8 cellular contexts compared by ENCODE assay signal in the genomic region with DNA sequence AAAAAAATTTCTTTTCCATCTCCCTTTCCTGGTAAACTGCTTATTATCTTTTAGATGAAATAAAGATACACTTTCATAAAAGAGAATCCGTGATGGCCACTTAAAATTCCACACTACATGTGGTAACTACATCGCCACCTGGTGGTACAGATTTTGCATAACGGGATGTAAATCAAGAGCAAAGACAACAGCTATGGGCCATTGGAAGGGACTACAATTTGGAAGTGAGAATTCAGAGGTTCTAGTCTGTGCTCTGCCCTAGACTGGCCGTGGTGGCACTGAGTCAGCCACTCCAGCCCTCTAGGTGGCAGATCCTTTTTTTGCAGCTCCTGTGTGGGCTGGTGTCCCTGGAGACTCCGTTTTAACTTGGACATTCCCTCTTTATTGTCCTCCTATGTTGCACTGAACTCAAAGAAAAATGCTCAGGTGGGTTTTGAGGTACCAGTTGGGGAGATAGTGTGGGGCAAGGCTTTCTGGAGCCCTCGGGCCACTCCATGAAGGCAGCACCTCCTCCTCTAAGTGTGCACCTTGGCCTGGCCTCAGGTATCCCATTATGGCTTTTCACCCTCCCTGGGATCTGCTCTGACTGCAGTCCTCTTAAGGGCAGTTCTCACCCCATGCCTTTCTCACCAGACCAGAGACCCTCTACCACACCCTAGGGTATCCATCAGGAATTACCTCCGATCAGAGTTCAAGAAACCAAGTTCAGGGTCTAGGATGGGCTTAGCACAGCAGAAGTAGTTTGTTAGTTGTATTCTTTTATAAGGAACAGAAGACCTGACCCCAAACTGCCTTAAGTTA. TPM values are rescaled to one million over a fixed set of nuclear protein-coding genes. Genes with fewer than 3 reads are reported as not detected.
DNase-seq lines count a peak whose midpoint lies in the region; ATAC-seq and TF ChIP-seq lines count a peak whose summit lies in the region.

No MANE protein-coding gene starts in this region.

- H3K4me1 Mint-ChIP-seq in activated CD8-positive, alpha-beta memory T cell treated with anti-CD3 and anti-CD28 coated beads, Interleukin-2, amount 10 ng/mL, durations not matched to agents 7 days and 5 days: no peaks in the 10 kb centered on the region

- no peaks in the 10 kb centered on the region for H3K36me3 Mint-ChIP-seq in activated CD8-positive, alpha-beta memory T cell treated with anti-CD3 and anti-CD28 coated beads, Interleukin-2, amount 10 ng/mL, durations not matched to agents 7 days and 5 days

- no peak for TF ChIP-seq POLR2A in stomach (IDR thresholded peaks at IDR 0.05)

- ATAC-seq in activated CD8-positive, alpha-beta memory T cell treated with anti-CD3 and anti-CD28 coated beads, Interleukin-2, amount 10 ng/mL, durations not matched to agents 7 days and 5 days: peak; percentile 53
- no peak for ATAC-seq in HG02678 (IDR thresholded peaks at IDR 0.05; ENCODE audit: unreplicated experiment)

- 33 to 39% (median 35%) methylated on average over 7 of the region's 7 CpGs for WGBS in stomach, 5 donors

- no peak overlapping the region for H3K4me3 ChIP-seq in stomach

- TF ChIP-seq CTCF in stomach (IDR thresholded peaks at IDR 0.05): peak in 5 of 7 experiments; percentile 51 to 76 (median 63)

- H3K9me3 Mint-ChIP-seq in activated CD8-positive, alpha-beta memory T cell treated with anti-CD3 and anti-CD28 coated beads, Interleukin-2, amount 10 ng/mL, durations not matched to agents 7 days and 5 days (ENCODE audit: low read depth): no peaks in the 10 kb centered on the region

- TF ChIP-seq EP300 in stomach (IDR thresholded peaks at IDR 0.05): no peak

- H3K27me3 ChIP-seq in stomach: no peaks in the 10 kb centered on the region

- no peak overlapping the region for H3K4me3 Mint-ChIP-seq in activated CD8-positive, alpha-beta memory T cell treated with anti-CD3 and anti-CD28 coated beads, Interleukin-2, amount 10 ng/mL, durations not matched to agents 7 days and 5 days

- no peak overlapping the region for H3K27ac Mint-ChIP-seq in activated CD8-positive, alpha-beta memory T cell treated with anti-CD3 and anti-CD28 coated beads, Interleukin-2, amount 10 ng/mL, durations not matched to agents 7 days and 5 days

- intact Hi-C loops in stomach (cut with DNase I; ENCODE audit: low total_unique reads): loop anchor here (5.0 to 10.0 kb wide), 2 partner anchors 91 to 209 kb away; no protein-coding TSS in a partner anchor

- CTCF ChIA-PET in activated CD8-positive, alpha-beta memory T cell treated with anti-CD3 and anti-CD28 coated beads, Interleukin-2, amount 10 ng/mL, durations not matched to agents 7 days and 5 days (lab: Charles Lee): interaction anchor here (0.8 to 2.5 kb wide), 21 partner anchors 8 to 206 kb away, joined by 3 to 23 read pairs (median 4); no protein-coding TSS in a partner anchor

- H3K4me1 ChIP-seq in stomach: no peaks in the 10 kb centered on the region

- DNase-seq in GM04504 (ENCODE audit: low read depth): peak; percentile 55
- peak; percentile 72 for DNase-seq in HT-29 (ENCODE audit: low spot score)
- peak; percentile 85 to 97 for DNase-seq in NOMO-1 (lab: John Stamatoyannopoulos, UW; ENCODE audit: unreplicated experiment in 2 of 2)
- DNase-seq in activated CD8-positive, alpha-beta memory T cell treated with anti-CD3 and anti-CD28 coated beads, Interleukin-2, amount 10 ng/mL, durations not matched to agents 7 days and 5 days: peak; percentile 77
- DNase-seq in epithelial cell of prostate (ENCODE audit: low read depth, low spot score): peak; percentile 22
- peak; percentile 90 for DNase-seq in myocyte (ENCODE audit: low read depth)
- peak; percentile 79 for DNase-seq in stomach

- H3K36me3 ChIP-seq in stomach: no peaks in the 10 kb centered on the region

- no peaks in the 10 kb centered on the region for H3K9me3 ChIP-seq in stomach

- peaks cover 10% of the 10 kb centered on the region for H3K27me3 Mint-ChIP-seq in activated CD8-positive, alpha-beta memory T cell treated with anti-CD3 and anti-CD28 coated beads, Interleukin-2, amount 10 ng/mL, durations not matched to agents 7 days and 5 days

- H3K27ac ChIP-seq in epithelial cell of prostate: no peak overlapping the region
- H3K27ac ChIP-seq in stomach: no peak overlapping the region

RNA-seq across cellular contexts. Expression of a gene that starts 54.9 kb away (rescaled TPM):
- not detected in 2 replicates for total RNA-seq in HT-29 (2014; rRNA removed; shearing (Covaris generic))
- total RNA-seq in activated CD8-positive, alpha-beta memory T cell treated with anti-CD3 and anti-CD28 coated beads, Interleukin-2, amount 10 ng/mL, durations not matched to agents 7 days and 5 days: under 1 TPM in 1 of 2 experiments, not detected in 1; 0.28 TPM
- 0.88 and 1.4 TPM in 2 replicates for total RNA-seq in myocyte
- polyA plus RNA-seq in myocyte (2012): 0.25 TPM
- 1 to 10 TPM in 2 of 5 donors, not detected in 3; 1.8 to 2.4 TPM for total RNA-seq in stomach
- under 1 TPM in 1 of 3 donors, not detected in 2; 0.05 TPM for polyA plus RNA-seq in stomach

Comparison
In these comparisons a context has a peak if more than half of its experiments do, and no peak if none do; other contexts are left out.
1. DNase-seq: peak in every context shown above with its lines; median percentile 91 in NOMO-1; 90 in myocyte; 79 in stomach; 77 in activated CD8-positive, alpha-beta memory T cell treated with anti-CD3 and anti-CD28 coated beads, Interleukin-2, amount 10 ng/mL, durations not matched to agents 7 days and 5 days; 72 in HT-29; 55 in GM04504; 22 in epithelial cell of prostate.